In the genomic region with DNA sequence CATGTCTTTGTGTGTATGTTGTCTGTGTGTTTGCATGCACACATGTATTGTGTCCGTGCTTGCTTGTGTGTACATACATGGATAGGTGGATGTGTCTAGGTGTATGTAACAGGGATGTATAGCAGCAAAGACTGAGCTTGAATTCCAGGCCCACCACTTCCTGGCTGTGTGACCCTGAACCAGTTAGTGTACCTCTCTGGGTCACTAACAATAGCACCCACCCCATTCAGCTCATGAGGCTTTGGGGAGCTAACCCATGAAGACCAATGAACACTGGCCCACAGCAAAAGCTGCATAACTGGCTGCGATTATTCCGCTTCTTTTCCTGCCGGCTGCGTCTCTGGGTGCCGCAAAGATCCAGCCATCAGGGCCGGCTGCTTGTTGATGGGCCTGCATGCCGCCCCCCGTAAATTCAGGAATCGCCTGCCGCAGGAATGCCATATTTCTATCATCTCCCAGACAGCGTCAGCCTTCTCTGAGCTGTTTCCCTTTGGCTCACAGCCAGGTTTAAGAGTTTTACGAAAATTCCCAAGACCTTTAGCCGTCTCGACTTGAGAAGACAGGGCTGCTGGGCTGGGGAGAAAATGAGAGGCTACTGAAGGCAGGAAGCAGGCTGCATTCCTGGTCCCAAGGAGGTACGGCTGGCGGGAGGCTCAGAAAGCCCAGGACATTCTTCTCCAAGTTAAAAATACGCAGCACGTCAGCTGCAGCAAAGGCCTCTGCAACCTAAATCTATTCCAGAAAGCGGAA, we compare ENCODE assay signal across 15 cellular contexts.
DNase-seq lines count a peak whose midpoint lies in the region; ATAC-seq and TF ChIP-seq lines count a peak whose summit lies in the region.
"Had no signal": no experiment of that assay in that cellular context is flagged by ENCODE, and none has a peak within 500 bp of the region (broad histone marks: within the 10 kb centered on the region; RNA-seq: fewer than 3 reads in every experiment).

No MANE protein-coding gene starts in this region.

- intact Hi-C loops in A673 (cut with micrococcal nuclease; ENCODE audit: unreplicated experiment) (no loop called here), testis (cut with DNase I; ENCODE audit: low total_unique reads) (no loop called here)

- CTCF ChIA-PET in A673 (lab: Charles Lee), result no interaction called here

- H3K36me3 Mint-ChIP-seq in natural killer cell treated with Interleukin-12 subunit alpha and Interleukin-12 subunit beta and Interleukin-15 and Interleukin-18, amount 100 ng/mL, for 72 hours, result no peaks in the 10 kb centered on the region

- no peak overlapping the region for H3K4me3 ChIP-seq in A673 (ENCODE audit: low read depth, low read length, poor library complexity, severe bottlenecking)
- no peak overlapping the region for H3K4me3 ChIP-seq in astrocyte of the cerebellum (ENCODE audit: low read depth, low read length)
- no peak overlapping the region for H3K4me3 ChIP-seq in gastroesophageal sphincter
- no peak overlapping the region for H3K4me3 ChIP-seq in testis
- H3K4me3 ChIP-seq: A549, left lung had no signal

- H3K27ac ChIP-seq in A673 (ENCODE audit: low read depth, low read length, poor library complexity, severe bottlenecking) (no peak overlapping the region), gastroesophageal sphincter (peak overlapping the region in 3 of 4 donors; percentile 48 to 70 (median 57)), testis (no peak overlapping the region)
- H3K27ac ChIP-seq: A549, left lung, neutrophil had no signal

- TF ChIP-seq CTCF in A673 (conservative IDR thresholded peaks at IDR 0.05; ENCODE audit: low read depth, low read length) (no peak), astrocyte of the cerebellum (IDR thresholded peaks at IDR 0.05; ENCODE audit: low read depth, low read length, missing control alignments) (no peak), gastroesophageal sphincter (IDR thresholded peaks at IDR 0.05) (no peak), testis (IDR thresholded peaks at IDR 0.05) (no peak)

- H3K9me3 ChIP-seq in A673 (ENCODE audit: low read depth, low read length, poor library complexity, severe bottlenecking), result no peaks in the 10 kb centered on the region
- peaks cover 0 to 7% (median 0%) of the 10 kb centered on the region in 3 donors for H3K9me3 ChIP-seq in gastroesophageal sphincter
- H3K9me3 ChIP-seq in testis, result no peaks in the 10 kb centered on the region
- H3K9me3 ChIP-seq: neutrophil had no signal

- no peak for TF ChIP-seq POLR2A in gastroesophageal sphincter (IDR thresholded peaks at IDR 0.05)
- no peak for TF ChIP-seq POLR2A in testis (IDR thresholded peaks at IDR 0.05)

- no TSS peak for BruUV-seq in A673 (replicated peaks; lab: Mats Ljungman, UMichigan)

- no peaks in the 10 kb centered on the region for H3K36me3 ChIP-seq in A673 (ENCODE audit: insufficient read depth, low read length, poor library complexity, severe bottlenecking)
- H3K36me3 ChIP-seq in gastroesophageal sphincter, result no peaks in the 10 kb centered on the region
- no peaks in the 10 kb centered on the region for H3K36me3 ChIP-seq in testis (ENCODE audit: low read depth, missing control alignments)
- H3K36me3 ChIP-seq: left lung, neutrophil had no signal

- TF ChIP-seq EP300 in gastroesophageal sphincter (IDR thresholded peaks at IDR 0.05), result no peak

- H3K4me1 ChIP-seq in A673 (ENCODE audit: insufficient read depth, low read length, poor library complexity, severe bottlenecking), result peaks cover 5% of the 10 kb centered on the region
- peaks cover 0 to 31% (median 0%) of the 10 kb centered on the region in 3 donors for H3K4me1 ChIP-seq in gastroesophageal sphincter
- peaks cover 1% of the 10 kb centered on the region for H3K4me1 ChIP-seq in testis
- H3K4me1 ChIP-seq: A549 had no signal

- ATAC-seq in gastroesophageal sphincter (peak; percentile 35), HG03045 (IDR thresholded peaks at IDR 0.05; ENCODE audit: unreplicated experiment) (no peak)
- no peak for ATAC-seq in natural killer cell treated with Interleukin-12 subunit alpha and Interleukin-12 subunit beta and Interleukin-15 and Interleukin-18, amount 100 ng/mL, for 72 hours
- ATAC-seq: A549, left lung had no signal

- POLR2A ChIA-PET in A673 (lab: Charles Lee; ENCODE audit: low non-redundant PET), result no interaction called here

- 65 to 85% methylated on average over 2 to 4 of the region's 20 CpGs for WGBS in gastroesophageal sphincter (ENCODE audit: low coverage in 1 of 2), 2 donors
- WGBS in testis, 2 donors, result 48 to 62% methylated on average over 20 of the region's 20 CpGs

- no peaks in the 10 kb centered on the region for H3K27me3 ChIP-seq in A673 (replicated peaks; ENCODE audit: insufficient read depth, low read depth, low read length, poor library complexity)
- H3K27me3 ChIP-seq in gastroesophageal sphincter, result peaks cover 23% of the 10 kb centered on the region
- no peaks in the 10 kb centered on the region for H3K27me3 ChIP-seq in testis

- H3K9me3 Mint-ChIP-seq in natural killer cell treated with Interleukin-12 subunit alpha and Interleukin-12 subunit beta and Interleukin-15 and Interleukin-18, amount 100 ng/mL, for 72 hours, result no peaks in the 10 kb centered on the region

- H3K4me1 Mint-ChIP-seq in natural killer cell treated with Interleukin-12 subunit alpha and Interleukin-12 subunit beta and Interleukin-15 and Interleukin-18, amount 100 ng/mL, for 72 hours (ENCODE audit: low read depth in 2 of 2), result no peaks in the 10 kb centered on the region

- peaks cover 14 to 26% of the 10 kb centered on the region in 2 donors for H3K27me3 Mint-ChIP-seq in natural killer cell treated with Interleukin-12 subunit alpha and Interleukin-12 subunit beta and Interleukin-15 and Interleukin-18, amount 100 ng/mL, for 72 hours

- in situ Hi-C loops in astrocyte of the cerebellum (cut with HindIII; ENCODE audit: low sequenced_read_pairs), result no loop called here

- no peak overlapping the region for H3K27ac Mint-ChIP-seq in natural killer cell treated with Interleukin-12 subunit alpha and Interleukin-12 subunit beta and Interleukin-15 and Interleukin-18, amount 100 ng/mL, for 72 hours

- peak; percentile 33 for DNase-seq in A673 (ENCODE audit: low spot score)
- peak; percentile 65 for DNase-seq in astrocyte of the cerebellum (ENCODE audit: low read depth)
- DNase-seq in mucosa of gallbladder (ENCODE audit: low spot score), result peak; percentile 20
- no peak for DNase-seq in natural killer cell treated with Interleukin-12 subunit alpha and Interleukin-12 subunit beta and Interleukin-15 and Interleukin-18, amount 100 ng/mL, for 72 hours (ENCODE audit: low spot score)
- no peak for DNase-seq in NCI-H526 (lab: John Stamatoyannopoulos, UW)
- no peak for DNase-seq in testis
- DNase-seq: activated CD4-positive, alpha-beta T cell treated with anti-CD3 and anti-CD28 coated beads, Interleukin-2, amount 50 U/mL, for 48 hours; effector CD8-positive, alpha-beta T cell; left lung; NCI-H2029; stimulated activated CD4-positive, alpha-beta T cell treated with anti-CD3 and anti-CD28 coated beads, Interleukin-15, amount 100 ng/mL, for 24 hours had no signal

- H3K4me3 Mint-ChIP-seq in natural killer cell treated with Interleukin-12 subunit alpha and Interleukin-12 subunit beta and Interleukin-15 and Interleukin-18, amount 100 ng/mL, for 72 hours, result no peak overlapping the region

Comparison
In these comparisons a context has a peak if more than half of its experiments do, and no peak if none do; other contexts are left out.
1. DNase-seq: peak in A673 (single experiment), astrocyte of the cerebellum (single experiment) and mucosa of gallbladder (single experiment); none in natural killer cell treated with Interleukin-12 subunit alpha and Interleukin-12 subunit beta and Interleukin-15 and Interleukin-18, amount 100 ng/mL, for 72 hours (single experiment), NCI-H526 (0 of 2) and testis (single experiment).
2. H3K27ac ChIP-seq: peak in gastroesophageal sphincter (3 of 4); none in A673 (single experiment) and testis (0 of 2).